Comparison of ENCODE assay signal across 14 cellular contexts in genomic region chr18:51169731-51170130, GRCh38. TPM values are rescaled to one million over a fixed set of nuclear protein-coding genes. Genes with fewer than 3 reads are reported as not detected.
DNase-seq lines count a peak whose midpoint lies in the region; ATAC-seq and TF ChIP-seq lines count a peak whose summit lies in the region.
"Had no signal": no experiment of that assay in that cellular context is flagged by ENCODE, and none has a peak within 500 bp of the region (broad histone marks: within the 10 kb centered on the region; RNA-seq: fewer than 3 reads in every experiment).

No MANE protein-coding gene starts in this region.

- no peaks in the 10 kb centered on the region for H3K27me3 Mint-ChIP-seq in stimulated activated naive CD8-positive, alpha-beta T cell treated with anti-CD3 and anti-CD28 coated beads, Interleukin-15, Interleukin-2, amounts not matched to agents 100 ng/mL and 50 ng/mL, for 24 hours
- no peaks in the 10 kb centered on the region for H3K27me3 Mint-ChIP-seq in activated T-helper 17 cell treated with anti-CD3 and anti-CD28 coated beads, Interleukin-2, amount 50 U/mL, for 72 hours

- no peaks in the 10 kb centered on the region for H3K9me3 ChIP-seq in stomach

- no peak overlapping the region for H3K4me3 ChIP-seq in stomach

- no peak for ATAC-seq in stimulated activated naive CD8-positive, alpha-beta T cell treated with anti-CD3 and anti-CD28 coated beads, Interleukin-15, Interleukin-2, amounts not matched to agents 100 U/mL and 50 U/mL, for 24 hours
- peak; percentile 56 for ATAC-seq in HG02798 (IDR thresholded peaks at IDR 0.05; ENCODE audit: poor library complexity, unreplicated experiment)
- no peak for ATAC-seq in activated T-helper 17 cell treated with anti-CD3 and anti-CD28 coated beads, Interleukin-2, amount 50 U/mL, for 72 hours (replicated peaks)
- no peak for ATAC-seq in HG03196 (IDR thresholded peaks at IDR 0.05; ENCODE audit: unreplicated experiment)

- TF ChIP-seq EP300 in stomach (IDR thresholded peaks at IDR 0.05), result no peak

- no peaks in the 10 kb centered on the region for H3K4me1 ChIP-seq in stomach

- peaks cover 18% of the 10 kb centered on the region for H3K36me3 Mint-ChIP-seq in stimulated activated naive CD8-positive, alpha-beta T cell treated with anti-CD3 and anti-CD28 coated beads, Interleukin-15, Interleukin-2, amounts not matched to agents 100 ng/mL and 50 ng/mL, for 24 hours (ENCODE audit: low read depth)
- peaks cover 7% of the 10 kb centered on the region for H3K36me3 Mint-ChIP-seq in activated T-helper 17 cell treated with anti-CD3 and anti-CD28 coated beads, Interleukin-2, amount 50 U/mL, for 72 hours (ENCODE audit: low read depth)

- no peaks in the 10 kb centered on the region for H3K36me3 ChIP-seq in stomach

- peak overlapping the region; percentile 97 for H3K27ac Mint-ChIP-seq in stimulated activated naive CD8-positive, alpha-beta T cell treated with anti-CD3 and anti-CD28 coated beads, Interleukin-15, Interleukin-2, amounts not matched to agents 100 ng/mL and 50 ng/mL, for 24 hours
- H3K27ac Mint-ChIP-seq in activated T-helper 17 cell treated with anti-CD3 and anti-CD28 coated beads, Interleukin-2, amount 50 U/mL, for 72 hours, result peak overlapping the region; percentile 95

- H3K9me3 Mint-ChIP-seq in stimulated activated naive CD8-positive, alpha-beta T cell treated with anti-CD3 and anti-CD28 coated beads, Interleukin-15, Interleukin-2, amounts not matched to agents 100 ng/mL and 50 ng/mL, for 24 hours, result no peaks in the 10 kb centered on the region
- H3K9me3 Mint-ChIP-seq in activated T-helper 17 cell treated with anti-CD3 and anti-CD28 coated beads, Interleukin-2, amount 50 U/mL, for 72 hours, result no peaks in the 10 kb centered on the region

- TF ChIP-seq POLR2A in stomach (IDR thresholded peaks at IDR 0.05), result no peak

- H3K27me3 ChIP-seq in stomach, result no peaks in the 10 kb centered on the region

- DNase-seq in stimulated activated naive CD8-positive, alpha-beta T cell treated with anti-CD3 and anti-CD28 coated beads, Interleukin-15, Interleukin-2, amounts not matched to agents 100 U/mL and 50 U/mL, for 24 hours, result no peak
- DNase-seq in midbrain (lab: John Stamatoyannopoulos, UW) (no peak), stomach (no peak), GOT3 (lab: John Stamatoyannopoulos, UW) (no peak)
- DNase-seq: amygdala; DMS 273 treated with DMSO at 0.1 percent for 48 hours; kidney; NCI-H187 treated with DMSO at 0.1 percent for 48 hours; stimulated activated CD4-positive, alpha-beta T cell treated with anti-CD3 and anti-CD28 coated beads, Interleukin-12 subunit alpha, Interleukin-12 subunit beta, amount 100 ng/mL, for 4 hours had no signal

- TF ChIP-seq CTCF in stomach (IDR thresholded peaks at IDR 0.05), result no peak

- peak overlapping the region; percentile 27 for H3K4me3 Mint-ChIP-seq in stimulated activated naive CD8-positive, alpha-beta T cell treated with anti-CD3 and anti-CD28 coated beads, Interleukin-15, Interleukin-2, amounts not matched to agents 100 ng/mL and 50 ng/mL, for 24 hours
- H3K4me3 Mint-ChIP-seq in activated T-helper 17 cell treated with anti-CD3 and anti-CD28 coated beads, Interleukin-2, amount 50 U/mL, for 72 hours, result peak overlapping the region; percentile 72

- H3K4me1 Mint-ChIP-seq in stimulated activated naive CD8-positive, alpha-beta T cell treated with anti-CD3 and anti-CD28 coated beads, Interleukin-15, Interleukin-2, amounts not matched to agents 100 ng/mL and 50 ng/mL, for 24 hours (ENCODE audit: low read depth), result peaks cover 71% of the 10 kb centered on the region
- H3K4me1 Mint-ChIP-seq in activated T-helper 17 cell treated with anti-CD3 and anti-CD28 coated beads, Interleukin-2, amount 50 U/mL, for 72 hours, result peaks cover 32% of the 10 kb centered on the region

- H3K27ac ChIP-seq in stomach, result no peak overlapping the region
- H3K27ac ChIP-seq: HL-60 had no signal

- intact Hi-C loops in stomach (cut with DNase I; ENCODE audit: low total_unique reads), result no loop called here

RNA-seq across cellular contexts. Expression of gene MEX3C, which starts 27.8 kb away (rescaled TPM):
- total RNA-seq in activated T-helper 17 cell treated with anti-CD3 and anti-CD28 coated beads, Interleukin-2, amount 50 U/mL, for 72 hours, result 10 to 100 TPM; 46.0 to 46.9 TPM
- total RNA-seq in stomach, result 10 to 100 TPM; 13.4 to 45.2 (median 30.7) TPM
- polyA plus RNA-seq in stomach, result 10 to 100 TPM in 2 of 3 donors, 1 to 10 TPM in 1; 7.2 to 15.3 (median 11.0) TPM
